1 cellular context compared by ENCODE assay signal in the genomic region with DNA sequence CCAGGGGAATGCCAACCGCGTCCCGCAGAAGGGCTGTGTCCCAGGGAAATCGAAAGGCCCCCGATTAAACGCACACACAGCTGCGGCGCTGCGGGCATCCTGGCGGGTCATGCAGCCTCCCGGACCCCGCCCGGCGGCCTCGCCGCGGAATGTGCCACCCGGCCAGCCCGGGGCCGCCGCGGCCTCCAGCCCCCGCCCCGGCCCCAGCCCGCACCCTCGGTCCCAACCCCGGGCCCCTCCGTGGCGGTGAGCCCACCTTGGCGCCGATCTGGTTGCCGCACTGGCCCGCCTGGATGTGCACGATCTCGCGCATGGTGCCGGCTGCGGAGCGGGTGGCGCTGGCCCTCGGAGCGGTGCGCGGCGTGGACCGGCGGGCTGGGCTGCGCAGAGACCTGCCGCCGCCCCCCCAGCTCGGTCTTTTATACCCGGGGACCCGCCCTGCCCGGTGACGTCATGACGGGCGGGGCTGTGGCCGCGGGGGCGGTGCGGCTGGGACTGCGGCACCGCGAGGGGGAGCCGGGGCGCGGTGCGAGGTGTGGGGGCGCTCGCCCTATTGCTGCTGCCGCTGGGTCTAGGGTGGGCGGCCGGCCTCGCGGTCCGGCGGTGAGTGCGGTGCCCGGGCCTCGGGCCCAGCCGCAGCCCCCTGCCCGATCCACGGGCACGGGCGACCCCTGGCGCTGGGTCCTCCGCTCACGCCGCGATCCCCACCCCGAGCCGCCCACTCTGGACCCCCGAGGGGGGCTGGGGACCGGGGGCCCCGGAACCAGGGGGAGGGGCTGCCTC.
TF ChIP-seq lines count a peak whose summit lies in the region.

Gene TUBB2A, minus strand, starts transcription at position 394 of the 783 bp plus-strand sequence. Its CDS starts 81 bp downstream, at position 313.

TF ChIP-seq in HEK293, 187 proteins besides CTCF, POLR2A, EP300 and RAD21 (continued from another document):
- TF ChIP-seq, protein P1, sequence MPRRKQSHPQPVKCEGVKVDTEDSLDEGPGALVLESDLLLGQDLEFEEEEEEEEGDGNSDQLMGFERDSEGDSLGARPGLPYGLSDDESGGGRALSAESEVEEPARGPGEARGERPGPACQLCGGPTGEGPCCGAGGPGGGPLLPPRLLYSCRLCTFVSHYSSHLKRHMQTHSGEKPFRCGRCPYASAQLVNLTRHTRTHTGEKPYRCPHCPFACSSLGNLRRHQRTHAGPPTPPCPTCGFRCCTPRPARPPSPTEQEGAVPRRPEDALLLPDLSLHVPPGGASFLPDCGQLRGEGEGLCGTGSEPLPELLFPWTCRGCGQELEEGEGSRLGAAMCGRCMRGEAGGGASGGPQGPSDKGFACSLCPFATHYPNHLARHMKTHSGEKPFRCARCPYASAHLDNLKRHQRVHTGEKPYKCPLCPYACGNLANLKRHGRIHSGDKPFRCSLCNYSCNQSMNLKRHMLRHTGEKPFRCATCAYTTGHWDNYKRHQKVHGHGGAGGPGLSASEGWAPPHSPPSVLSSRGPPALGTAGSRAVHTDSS (tag by site-specific recombination; IDR thresholded peaks at IDR 0.05), result 0 out of 2 replicates have a peak, but pooled peaks have one; percentile 21
- TF ChIP-seq ZNF792 (tag by site-specific recombination; IDR thresholded peaks at IDR 0.05) (no peak), ZNF324 (tag by site-specific recombination; IDR thresholded peaks at IDR 0.05) (no peak), SP3 (tag by site-specific recombination; IDR thresholded peaks at IDR 0.05) (peak; percentile 48; the same call in 1 of the 2 replicates), KLF7 (tag by site-specific recombination; IDR thresholded peaks at IDR 0.05; ENCODE audit: borderline replicate concordance) (peak; percentile 73; the same call in 1 of the 2 replicates), ZNF19 (tag by site-specific recombination; IDR thresholded peaks at IDR 0.05; ENCODE audit: low read depth) (no peak), ZNF37A (tag by site-specific recombination; IDR thresholded peaks at IDR 0.05) (peak; percentile 84), KLF8 (tag by site-specific recombination; IDR thresholded peaks at IDR 0.05) (peak; percentile 92), KLF9 (tag by site-specific recombination; IDR thresholded peaks at IDR 0.05; ENCODE audit: low read depth) (no peak), ZNF555 (tag by site-specific recombination; conservative IDR thresholded peaks at IDR 0.05) (no peak), ZFP41 (tag by site-specific recombination; IDR thresholded peaks at IDR 0.05; ENCODE audit: borderline replicate concordance) (no peak), ZBTB26 (tag by site-specific recombination; optimal IDR thresholded peaks at IDR 0.05) (peak; percentile 71), ZNF660 (tag by site-specific recombination; IDR thresholded peaks at IDR 0.05) (0 out of 2 replicates have a peak, but pooled peaks have one; percentile 49), ZNF768 (tag by site-specific recombination; IDR thresholded peaks at IDR 0.05) (no peak), ZBTB8A (tag by site-specific recombination; IDR thresholded peaks at IDR 0.05) (no peak), ZFHX2 (tag by site-specific recombination; conservative IDR thresholded peaks at IDR 0.05) (peak; percentile 66), ZNF561 (tag by site-specific recombination; IDR thresholded peaks at IDR 0.05; ENCODE audit: borderline replicate concordance) (peak; percentile 61; the same call in 1 of the 2 replicates), ZNF214 (tag by site-specific recombination; IDR thresholded peaks at IDR 0.05; ENCODE audit: borderline replicate concordance) (no peak), KLF1 (tag by site-specific recombination; IDR thresholded peaks at IDR 0.05) (peak; percentile 86)
- TF ChIP-seq, protein P2, sequence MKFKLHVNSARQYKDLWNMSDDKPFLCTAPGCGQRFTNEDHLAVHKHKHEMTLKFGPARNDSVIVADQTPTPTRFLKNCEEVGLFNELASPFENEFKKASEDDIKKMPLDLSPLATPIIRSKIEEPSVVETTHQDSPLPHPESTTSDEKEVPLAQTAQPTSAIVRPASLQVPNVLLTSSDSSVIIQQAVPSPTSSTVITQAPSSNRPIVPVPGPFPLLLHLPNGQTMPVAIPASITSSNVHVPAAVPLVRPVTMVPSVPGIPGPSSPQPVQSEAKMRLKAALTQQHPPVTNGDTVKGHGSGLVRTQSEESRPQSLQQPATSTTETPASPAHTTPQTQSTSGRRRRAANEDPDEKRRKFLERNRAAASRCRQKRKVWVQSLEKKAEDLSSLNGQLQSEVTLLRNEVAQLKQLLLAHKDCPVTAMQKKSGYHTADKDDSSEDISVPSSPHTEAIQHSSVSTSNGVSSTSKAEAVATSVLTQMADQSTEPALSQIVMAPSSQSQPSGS (tag by site-specific recombination; IDR thresholded peaks at IDR 0.05; ENCODE audit: low read depth), result peak; percentile 90
- TF ChIP-seq, protein P3, sequence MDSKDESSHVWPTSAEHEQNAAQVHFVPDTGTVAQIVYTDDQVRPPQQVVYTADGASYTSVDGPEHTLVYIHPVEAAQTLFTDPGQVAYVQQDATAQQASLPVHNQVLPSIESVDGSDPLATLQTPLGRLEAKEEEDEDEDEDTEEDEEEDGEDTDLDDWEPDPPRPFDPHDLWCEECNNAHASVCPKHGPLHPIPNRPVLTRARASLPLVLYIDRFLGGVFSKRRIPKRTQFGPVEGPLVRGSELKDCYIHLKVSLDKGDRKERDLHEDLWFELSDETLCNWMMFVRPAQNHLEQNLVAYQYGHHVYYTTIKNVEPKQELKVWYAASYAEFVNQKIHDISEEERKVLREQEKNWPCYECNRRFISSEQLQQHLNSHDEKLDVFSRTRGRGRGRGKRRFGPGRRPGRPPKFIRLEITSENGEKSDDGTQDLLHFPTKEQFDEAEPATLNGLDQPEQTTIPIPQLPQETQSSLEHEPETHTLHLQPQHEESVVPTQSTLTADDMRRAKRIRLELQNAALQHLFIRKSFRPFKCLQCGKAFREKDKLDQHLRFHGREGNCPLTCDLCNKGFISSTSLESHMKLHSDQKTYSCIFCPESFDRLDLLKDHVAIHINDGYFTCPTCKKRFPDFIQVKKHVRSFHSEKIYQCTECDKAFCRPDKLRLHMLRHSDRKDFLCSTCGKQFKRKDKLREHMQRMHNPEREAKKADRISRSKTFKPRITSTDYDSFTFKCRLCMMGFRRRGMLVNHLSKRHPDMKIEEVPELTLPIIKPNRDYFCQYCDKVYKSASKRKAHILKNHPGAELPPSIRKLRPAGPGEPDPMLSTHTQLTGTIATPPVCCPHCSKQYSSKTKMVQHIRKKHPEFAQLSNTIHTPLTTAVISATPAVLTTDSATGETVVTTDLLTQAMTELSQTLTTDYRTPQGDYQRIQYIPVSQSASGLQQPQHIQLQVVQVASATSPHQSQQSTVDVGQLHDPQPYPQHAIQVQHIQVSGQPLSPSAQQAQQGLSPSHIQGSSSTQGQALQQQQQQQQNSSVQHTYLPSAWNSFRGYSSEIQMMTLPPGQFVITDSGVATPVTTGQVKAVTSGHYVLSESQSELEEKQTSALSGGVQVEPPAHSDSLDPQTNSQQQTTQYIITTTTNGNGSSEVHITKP (tag by site-specific recombination; IDR thresholded peaks at IDR 0.05), result peak; percentile 23; the same call in 1 of the 2 replicates
- TF ChIP-seq, protein P4, sequence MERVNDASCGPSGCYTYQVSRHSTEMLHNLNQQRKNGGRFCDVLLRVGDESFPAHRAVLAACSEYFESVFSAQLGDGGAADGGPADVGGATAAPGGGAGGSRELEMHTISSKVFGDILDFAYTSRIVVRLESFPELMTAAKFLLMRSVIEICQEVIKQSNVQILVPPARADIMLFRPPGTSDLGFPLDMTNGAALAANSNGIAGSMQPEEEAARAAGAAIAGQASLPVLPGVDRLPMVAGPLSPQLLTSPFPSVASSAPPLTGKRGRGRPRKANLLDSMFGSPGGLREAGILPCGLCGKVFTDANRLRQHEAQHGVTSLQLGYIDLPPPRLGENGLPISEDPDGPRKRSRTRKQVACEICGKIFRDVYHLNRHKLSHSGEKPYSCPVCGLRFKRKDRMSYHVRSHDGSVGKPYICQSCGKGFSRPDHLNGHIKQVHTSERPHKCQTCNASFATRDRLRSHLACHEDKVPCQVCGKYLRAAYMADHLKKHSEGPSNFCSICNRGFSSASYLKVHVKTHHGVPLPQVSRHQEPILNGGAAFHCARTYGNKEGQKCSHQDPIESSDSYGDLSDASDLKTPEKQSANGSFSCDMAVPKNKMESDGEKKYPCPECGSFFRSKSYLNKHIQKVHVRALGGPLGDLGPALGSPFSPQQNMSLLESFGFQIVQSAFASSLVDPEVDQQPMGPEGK (tag by site-specific recombination; IDR thresholded peaks at IDR 0.05), result 0 out of 2 replicates have a peak, but pooled peaks have one; percentile 3
